ENCODE assay signal across 18 cellular contexts in genomic region chr7:134873253-134873652, GRCh38.
DNase-seq lines count a peak whose midpoint lies in the region; ATAC-seq, FAIRE-seq and TF ChIP-seq lines count a peak whose summit lies in the region.
"Had no signal": no experiment of that assay in that cellular context is flagged by ENCODE, and none has a peak within 500 bp of the region (broad histone marks: within the 10 kb centered on the region; RNA-seq: fewer than 3 reads in every experiment).

No MANE protein-coding gene starts in this region.

- no peak overlapping the region for H2AFZ ChIP-seq in endothelial cell of umbilical vein (ENCODE audit: low read depth, low read length)
- H2AFZ ChIP-seq in mesenchymal stem cell (ENCODE audit: low read depth, low read length) = no peak overlapping the region
- H2AFZ ChIP-seq in Karpas-422 (ENCODE audit: low read length) = no peak overlapping the region
- H2AFZ ChIP-seq: parathyroid adenoma had no signal

- DNase-seq in Right ventricle myocardium superior (peak; percentile 42), cardiac septum (ENCODE audit: low spot score) (no peak), endothelial cell of umbilical vein (ENCODE audit: low read depth, low spot score) (peak; percentile 50), mesenchymal stem cell (peak; percentile 80), Karpas-422 (no peak), GM12891 (ENCODE audit: insufficient read length, low spot score) (no peak)
- DNase-seq: activated CD8-positive, alpha-beta memory T cell treated with anti-CD3 and anti-CD28 coated beads for 24 hours; MM.1S; NCI-H2081; NCI-H526; stimulated activated CD4-positive, alpha-beta T cell treated with anti-CD3 and anti-CD28 coated beads, Interleukin-12 subunit alpha, Interleukin-12 subunit beta, amount 100 ng/mL, for 4 hours; WERI-Rb-1 had no signal

- H2BK12ac ChIP-seq in mesenchymal stem cell (ENCODE audit: low read length in 2 of 2) = peak overlapping the region in 1 of 2 experiments; percentile 31

- peak overlapping the region; percentile 45 for H4K91ac ChIP-seq in mesenchymal stem cell (ENCODE audit: low read length)

- no peak overlapping the region for H3K4me3 ChIP-seq in endothelial cell of umbilical vein (replicated peaks in 1 of 3; ENCODE audit: insufficient read depth in 1 of 3, low read depth in 1 of 3, low read length in 3 of 3)
- no peak overlapping the region for H3K4me3 ChIP-seq in mesenchymal stem cell (ENCODE audit: insufficient read depth in 1 of 2, low read depth in 1 of 2, low read length in 2 of 2)
- no peak overlapping the region for H3K4me3 ChIP-seq in Karpas-422 (ENCODE audit: low read length)
- H3K4me3 ChIP-seq: A549 had no signal

- 23% methylated on average over 6 of the region's 6 CpGs for WGBS in mesenchymal stem cell

- CTCF ChIA-PET in endothelial cell of umbilical vein (lab: Charles Lee) = interaction anchor here (1.1 to 1.5 kb wide), 2 partner anchors 15 to 38 kb away, joined by 3 read pairs; no protein-coding TSS in a partner anchor

- no peak overlapping the region for H2BK5ac ChIP-seq in mesenchymal stem cell (ENCODE audit: low read depth, low read length, poor library complexity, severe bottlenecking)

- peaks cover 37% of the 10 kb centered on the region for H3K79me2 ChIP-seq in endothelial cell of umbilical vein (ENCODE audit: control insufficient read depth, insufficient read depth, low read length)
- H3K79me2 ChIP-seq in Karpas-422 (ENCODE audit: low read length) = no peaks in the 10 kb centered on the region
- H3K79me2 ChIP-seq: parathyroid adenoma had no signal

- H3K4me1 ChIP-seq in endothelial cell of umbilical vein (ENCODE audit: control insufficient read depth, extremely low read depth, insufficient read depth, low read length) (peaks cover 39% of the 10 kb centered on the region), mesenchymal stem cell (ENCODE audit: control insufficient read depth, insufficient read depth, low read depth, low read length) (peaks cover 10% of the 10 kb centered on the region), Karpas-422 (ENCODE audit: low read length) (no peaks in the 10 kb centered on the region)
- H3K4me1 ChIP-seq: parathyroid adenoma had no signal

- intact Hi-C loops in Right ventricle myocardium superior (cut with DNase I) = no loop called here
- intact Hi-C loops in cardiac septum (cut with DNase I) = no loop called here
- intact Hi-C loops in endothelial cell of umbilical vein (cut with micrococcal nuclease) = no loop called here

- no TSS peak for BruUV-seq in endothelial cell of umbilical vein (replicated peaks; lab: Mats Ljungman, UMichigan)

- no peak for TF ChIP-seq POLR2A in endothelial cell of umbilical vein (IDR thresholded peaks at IDR 0.05; ENCODE audit: low read depth, low read length)
- no peak for TF ChIP-seq POLR2A in GM12891 (IDR thresholded peaks at IDR 0.05; ENCODE audit: low read depth, low read length)

- H3K23ac ChIP-seq in mesenchymal stem cell (ENCODE audit: low read length in 2 of 2) = no peak overlapping the region

- H3K9me2 ChIP-seq in Karpas-422 (replicated peaks; ENCODE audit: insufficient read depth, low read length) = no peaks in the 10 kb centered on the region

- peak; percentile 12 for FAIRE-seq in endothelial cell of umbilical vein (lab: Jason Lieb, UNC)
- FAIRE-seq in GM12891 (lab: Jason Lieb, UNC) = no peak
- FAIRE-seq: A549, GM18507, HTR-8/SVneo had no signal

- no peaks in the 10 kb centered on the region for H3K27me3 ChIP-seq in endothelial cell of umbilical vein (ENCODE audit: control insufficient read depth in 2 of 2, insufficient read depth in 2 of 2, low read length in 2 of 2)
- H3K27me3 ChIP-seq in mesenchymal stem cell (ENCODE audit: control insufficient read depth in 1 of 2, insufficient read depth in 1 of 2, low read length in 2 of 2) = no peaks in the 10 kb centered on the region
- H3K27me3 ChIP-seq in Karpas-422 (ENCODE audit: low read length) = no peaks in the 10 kb centered on the region

- H3K4me2 ChIP-seq in endothelial cell of umbilical vein (ENCODE audit: insufficient read depth, low read length) (peak overlapping the region; percentile 38), mesenchymal stem cell (ENCODE audit: low read length, poor library complexity, severe bottlenecking) (no peak overlapping the region), Karpas-422 (ENCODE audit: low read depth, low read length, poor library complexity, severe bottlenecking) (no peak overlapping the region)
- H3K4me2 ChIP-seq: A549 had no signal

- no peak overlapping the region for H3K4ac ChIP-seq in mesenchymal stem cell (ENCODE audit: low read depth in 1 of 2, low read length in 2 of 2)

- no peaks in the 10 kb centered on the region for H3K9me3 ChIP-seq in endothelial cell of umbilical vein (replicated peaks; ENCODE audit: control insufficient read depth, insufficient read depth, low read length)
- no peaks in the 10 kb centered on the region for H3K9me3 ChIP-seq in mesenchymal stem cell (ENCODE audit: control insufficient read depth, low read length)
- H3K9me3 ChIP-seq in Karpas-422 (ENCODE audit: low read length) = no peaks in the 10 kb centered on the region
- H3K9me3 ChIP-seq: A549 had no signal

- H3K79me1 ChIP-seq in mesenchymal stem cell (replicated peaks; ENCODE audit: low read length, poor library complexity, severe bottlenecking) = peaks cover 27% of the 10 kb centered on the region

- H3K18ac ChIP-seq in mesenchymal stem cell (ENCODE audit: low read depth in 1 of 2, low read length in 2 of 2) = peak overlapping the region; percentile 42 to 65

- H2BK120ac ChIP-seq in mesenchymal stem cell (ENCODE audit: low read depth, low read length) = peak overlapping the region; percentile 27

- POLR2A ChIA-PET in endothelial cell of umbilical vein (lab: Charles Lee) = interaction anchor here (0.6 to 0.7 kb wide), 3 partner anchors 9 to 129 kb away, joined by 3 to 4 read pairs (median 4); no protein-coding TSS in a partner anchor

- H3K9me1 ChIP-seq in endothelial cell of umbilical vein (replicated peaks; ENCODE audit: control insufficient read depth, extremely low read depth, insufficient read depth, low read length) = no peaks in the 10 kb centered on the region

- ATAC-seq in Right ventricle myocardium superior (ENCODE audit: poor library complexity) (peak; percentile 29), GM18511 (IDR thresholded peaks at IDR 0.05; ENCODE audit: unreplicated experiment) (no peak), GM19463 (IDR thresholded peaks at IDR 0.05; ENCODE audit: unreplicated experiment) (no peak)
- ATAC-seq: A549 had no signal

- no peak overlapping the region for H3K14ac ChIP-seq in mesenchymal stem cell (ENCODE audit: low read length in 2 of 2)

- H3K36me3 ChIP-seq in endothelial cell of umbilical vein (ENCODE audit: control insufficient read depth in 2 of 2, extremely low read depth in 1 of 2, insufficient read depth in 2 of 2, low read length in 2 of 2) (peaks cover 7 to 10% of the 10 kb centered on the region in 2 experiments), mesenchymal stem cell (ENCODE audit: control insufficient read depth in 1 of 2, insufficient read depth in 2 of 2, low read depth in 1 of 2, low read length in 2 of 2) (peaks cover 9 to 29% of the 10 kb centered on the region in 2 experiments), Karpas-422 (ENCODE audit: insufficient read depth, low read length) (no peaks in the 10 kb centered on the region)
- H3K36me3 ChIP-seq: WERI-Rb-1 had no signal

- no peak overlapping the region for H3K9ac ChIP-seq in endothelial cell of umbilical vein (replicated peaks; ENCODE audit: extremely low read depth, insufficient read depth, low read length)
- H3K9ac ChIP-seq in mesenchymal stem cell (ENCODE audit: low read length) = no peak overlapping the region
- H3K9ac ChIP-seq in Karpas-422 (ENCODE audit: low read length) = no peak overlapping the region
- H3K9ac ChIP-seq: parathyroid adenoma had no signal

- H2BK15ac ChIP-seq in mesenchymal stem cell (ENCODE audit: low read depth, poor library complexity, severe bottlenecking) = no peak overlapping the region

- no peak for TF ChIP-seq CTCF in endothelial cell of umbilical vein (IDR thresholded peaks at IDR 0.05; ENCODE audit: extremely low read depth in 1 of 2, insufficient read depth in 1 of 2, low read depth in 1 of 2, low read length in 2 of 2)

- peak overlapping the region; percentile 28 for H3K27ac ChIP-seq in endothelial cell of umbilical vein (ENCODE audit: insufficient read depth, low read depth, low read length)
- no peak overlapping the region for H3K27ac ChIP-seq in mesenchymal stem cell (ENCODE audit: low read length, poor library complexity, severe bottlenecking)
- no peak overlapping the region for H3K27ac ChIP-seq in Karpas-422 (ENCODE audit: low read length)
- H3K27ac ChIP-seq: A549, parathyroid adenoma, WERI-Rb-1 had no signal

- H4K8ac ChIP-seq in mesenchymal stem cell (ENCODE audit: low read length) = no peak overlapping the region

- dilution Hi-C loops in endothelial cell of umbilical vein (cut with MboI; ENCODE audit: extremely low pct_ligation_motif_present, low sequenced_read_pairs) = no loop called here

- H2AK5ac ChIP-seq in mesenchymal stem cell (ENCODE audit: low read length, severe bottlenecking) = no peak overlapping the region

- H4K20me1 ChIP-seq in endothelial cell of umbilical vein (replicated peaks; ENCODE audit: control insufficient read depth, extremely low read depth, insufficient read depth, low read length) (no peaks in the 10 kb centered on the region), Karpas-422 (ENCODE audit: insufficient read depth, low read depth, low read length) (no peaks in the 10 kb centered on the region)

TF ChIP-seq in endothelial cell of umbilical vein, 7 proteins besides CTCF, POLR2A, EP300 and RAD21 (continues in another document):
- TF ChIP-seq GATA2 (IDR thresholded peaks at IDR 0.05; ENCODE audit: insufficient read depth, insufficient read length, low read depth, low read length) (no peak), POLR2AphosphoS5 (IDR thresholded peaks at IDR 0.05; ENCODE audit: insufficient read depth, low read depth, low read length) (no peak), FOS (IDR thresholded peaks at IDR 0.05; ENCODE audit: borderline replicate concordance, insufficient read depth, low read length) (no peak), MYC (IDR thresholded peaks at IDR 0.05; ENCODE audit: low read depth, low read length) (no peak), JUN (IDR thresholded peaks at IDR 0.05; ENCODE audit: borderline replicate concordance, insufficient read depth, insufficient read length, low read depth) (no peak)

TF ChIP-seq in GM12891, 5 proteins besides CTCF, POLR2A, EP300 and RAD21:
- TF ChIP-seq POU2F2 (IDR thresholded peaks at IDR 0.05; ENCODE audit: low read depth, low read length) = no peak
- no peak for TF ChIP-seq PAX5 (IDR thresholded peaks at IDR 0.05; ENCODE audit: insufficient read depth, low read length, severe bottlenecking)
- TF ChIP-seq POLR2AphosphoS5 (IDR thresholded peaks at IDR 0.05; ENCODE audit: low read depth, low read length) = no peak
- TF ChIP-seq SPI1 (IDR thresholded peaks at IDR 0.05; ENCODE audit: low read depth, low read length) = no peak

Comparison
In these comparisons a context has a peak if more than half of its experiments do, and no peak if none do; other contexts are left out.
1. DNase-seq: peak in Right ventricle myocardium superior (single experiment), endothelial cell of umbilical vein (single experiment) and mesenchymal stem cell (single experiment); none in cardiac septum (single experiment), Karpas-422 (single experiment) and GM12891 (single experiment).